Comparison of ENCODE assay signal across 15 cellular contexts in genomic region chr17:54907385-54907784, GRCh38. TPM values are rescaled to one million over a fixed set of nuclear protein-coding genes. Genes with fewer than 3 reads are reported as not detected.
DNase-seq lines count a peak whose midpoint lies in the region; ATAC-seq and TF ChIP-seq lines count a peak whose summit lies in the region.
"Had no signal": no experiment of that assay in that cellular context is flagged by ENCODE, and none has a peak within 500 bp of the region (broad histone marks: within the 10 kb centered on the region; RNA-seq: fewer than 3 reads in every experiment).

No MANE protein-coding gene starts in this region.

- H3K4me3 ChIP-seq in GM23338 (no peak overlapping the region), duodenal mucosa (ENCODE audit: low read depth in 1 of 2, low read length in 2 of 2) (peak overlapping the region; percentile 24 to 46), muscle layer of duodenum (ENCODE audit: low read depth in 1 of 2, low read length in 2 of 2) (no peak overlapping the region), stomach (no peak overlapping the region), PC-3 (ENCODE audit: low read length) (no peak overlapping the region)
- H3K4me3 ChIP-seq: GM12878 had no signal

- H2AFZ ChIP-seq in GM23338 (no peak overlapping the region), PC-3 (ENCODE audit: low read length) (no peak overlapping the region)

- H3K4me1 Mint-ChIP-seq in GM23338 (peaks cover 30% of the 10 kb centered on the region), CD14-positive monocyte (no peaks in the 10 kb centered on the region)

- H3K4me3 Mint-ChIP-seq in GM23338 (no peak overlapping the region), CD14-positive monocyte (no peak overlapping the region)
- H3K4me3 Mint-ChIP-seq: CD8-positive, alpha-beta T cell; H9; IgD-negative memory B cell had no signal

- intact Hi-C loops in stomach (cut with DNase I; ENCODE audit: low total_unique reads) (no loop called here), PC-3 (cut with micrococcal nuclease) (loop anchor here (10.0 kb wide), 1 partner anchor 437 kb away; no protein-coding TSS in a partner anchor), CD14-positive monocyte (cut with micrococcal nuclease) (no loop called here)

- H3K27ac ChIP-seq in GM23338 (ENCODE audit: low read depth) (no peak overlapping the region), duodenal mucosa (ENCODE audit: low read depth, low read length) (peak overlapping the region; percentile 35), muscle layer of duodenum (ENCODE audit: low read length) (peak overlapping the region; percentile 32), stomach (peak overlapping the region in 4 of 5 donors; percentile 1 to 51 (median 22)), PC-3 (ENCODE audit: low read length) (no peak overlapping the region)
- H3K27ac ChIP-seq: C4-2B had no signal

- H3K27me3 Mint-ChIP-seq in GM23338 (ENCODE audit: insufficient read depth, low read depth, poor library complexity): peaks cover 2% of the 10 kb centered on the region
- H3K27me3 Mint-ChIP-seq in CD14-positive monocyte (ENCODE audit: low read depth in 3 of 3): peaks cover 0 to 4% (median 2%) of the 10 kb centered on the region in 3 donors
- H3K27me3 Mint-ChIP-seq: IgD-negative memory B cell had no signal

- DNase-seq in GM23338 (ENCODE audit: low spot score) (no peak), stomach (no peak), PC-3 (no peak), CD14-positive monocyte (ENCODE audit: low spot score) (no peak)
- DNase-seq: BE2C; CD8-positive, alpha-beta T cell; COR-L47; GOT3; H9 had no signal

- no peak for TF ChIP-seq CTCF in GM23338 (conservative IDR thresholded peaks at IDR 0.05; ENCODE audit: low read depth in 2 of 2)
- TF ChIP-seq CTCF in stomach (IDR thresholded peaks at IDR 0.05): no peak
- TF ChIP-seq CTCF in PC-3 (conservative IDR thresholded peaks at IDR 0.05; ENCODE audit: low read depth, low read length): no peak
- no peak for TF ChIP-seq CTCF in CD14-positive monocyte (IDR thresholded peaks at IDR 0.05)

- H3K79me2 ChIP-seq in GM23338 (replicated peaks; ENCODE audit: insufficient read depth): no peaks in the 10 kb centered on the region; the same call in none of the 2 replicates
- H3K79me2 ChIP-seq in PC-3 (ENCODE audit: low read length): peaks cover 39% of the 10 kb centered on the region

- ATAC-seq in GM23338 (no peak), PC-3 (no peak), GM18505 (IDR thresholded peaks at IDR 0.05; ENCODE audit: unreplicated experiment) (no peak)
- ATAC-seq: CD8-positive, alpha-beta T cell; GM12878 had no signal

- H3K36me3 ChIP-seq in GM23338 (ENCODE audit: insufficient read depth) (peaks cover 44% of the 10 kb centered on the region; the same call in 1 of the 2 replicates), duodenal mucosa (ENCODE audit: control insufficient read depth in 1 of 2, insufficient read depth in 2 of 2, low read length in 2 of 2) (peaks cover 0 to 4% of the 10 kb centered on the region in 2 donors), muscle layer of duodenum (ENCODE audit: control insufficient read depth in 1 of 2, insufficient read depth in 2 of 2, low read length in 2 of 2) (no peaks in the 10 kb centered on the region), stomach (peaks cover 0 to 11% (median 4%) of the 10 kb centered on the region in 4 donors), PC-3 (ENCODE audit: low read depth, low read length) (peaks cover 36% of the 10 kb centered on the region)
- H3K36me3 ChIP-seq: BE2C had no signal

- H3K4me1 ChIP-seq in GM23338 (ENCODE audit: insufficient read depth) (peaks cover 19% of the 10 kb centered on the region), duodenal mucosa (ENCODE audit: control insufficient read depth in 1 of 2, insufficient read depth in 2 of 2, low read length in 2 of 2) (peaks cover 8 to 34% of the 10 kb centered on the region in 2 donors), muscle layer of duodenum (ENCODE audit: control insufficient read depth in 1 of 2, insufficient read depth in 2 of 2, low read length in 2 of 2) (no peaks in the 10 kb centered on the region), stomach (peaks cover 7 to 25% (median 10%) of the 10 kb centered on the region in 4 donors), PC-3 (ENCODE audit: insufficient read depth, low read length) (peaks cover 4% of the 10 kb centered on the region; the same call in 1 of the 2 replicates)
- H3K4me1 ChIP-seq: BE2C had no signal

- CTCF ChIA-PET in PC-3 (lab: Charles Lee): no interaction called here

- H3K4me2 ChIP-seq in GM23338: peak overlapping the region; percentile 1; the same call in 1 of the 2 replicates
- no peak overlapping the region for H3K4me2 ChIP-seq in PC-3 (ENCODE audit: low read length)

- TF ChIP-seq POLR2A in stomach (IDR thresholded peaks at IDR 0.05): no peak
- no peak for TF ChIP-seq POLR2A in GM18505 (IDR thresholded peaks at IDR 0.05; ENCODE audit: borderline replicate concordance, extremely low read depth, insufficient read depth, insufficient read length)

- H3F3A ChIP-seq in GM23338 (replicated peaks; ENCODE audit: low read depth): no peaks in the 10 kb centered on the region
- no peaks in the 10 kb centered on the region for H3F3A ChIP-seq in PC-3 (ENCODE audit: low read length, unreplicated experiment)

- H3K9me3 Mint-ChIP-seq in GM23338: no peaks in the 10 kb centered on the region
- H3K9me3 Mint-ChIP-seq in CD14-positive monocyte: peaks cover 0 to 2% (median 0%) of the 10 kb centered on the region in 7 donors
- H3K9me3 Mint-ChIP-seq: CD8-positive, alpha-beta T cell; H9; IgD-negative memory B cell had no signal

- H3K27ac Mint-ChIP-seq in GM23338 (no peak overlapping the region), CD14-positive monocyte (no peak overlapping the region)
- H3K27ac Mint-ChIP-seq: CD8-positive, alpha-beta T cell; IgD-negative memory B cell had no signal

- no peaks in the 10 kb centered on the region for H3K9me2 ChIP-seq in GM23338 (ENCODE audit: insufficient read depth)
- no peaks in the 10 kb centered on the region for H3K9me2 ChIP-seq in PC-3 (replicated peaks; ENCODE audit: low read length)

- WGBS in stomach, 5 donors: 32 to 62% (median 55%) methylated on average over 4 of the region's 4 CpGs

- H3K9me3 ChIP-seq in duodenal mucosa (ENCODE audit: control insufficient read depth in 1 of 2, low read length in 2 of 2): no peaks in the 10 kb centered on the region
- H3K9me3 ChIP-seq in muscle layer of duodenum (ENCODE audit: control insufficient read depth in 1 of 2, low read length in 2 of 2): no peaks in the 10 kb centered on the region
- H3K9me3 ChIP-seq in stomach: no peaks in the 10 kb centered on the region
- no peaks in the 10 kb centered on the region for H3K9me3 ChIP-seq in PC-3 (ENCODE audit: low read length)
- H3K9me3 ChIP-seq: BE2C had no signal

- H4K20me1 ChIP-seq in GM23338 (replicated peaks; ENCODE audit: insufficient read depth) (peaks cover 25% of the 10 kb centered on the region), PC-3 (ENCODE audit: low read length) (peaks cover 5% of the 10 kb centered on the region; the same call in 1 of the 2 replicates)

- peaks cover 29% of the 10 kb centered on the region for H3K36me3 Mint-ChIP-seq in GM23338 (ENCODE audit: low read depth)
- H3K36me3 Mint-ChIP-seq in CD14-positive monocyte: no peaks in the 10 kb centered on the region
- H3K36me3 Mint-ChIP-seq: CD8-positive, alpha-beta T cell had no signal

- BruUV-seq in PC-3 (replicated peaks; lab: Mats Ljungman, UMichigan): no TSS peak

- POLR2A ChIA-PET in PC-3 (lab: Charles Lee; ENCODE audit: unreplicated experiment): no interaction called here

- no peak for TF ChIP-seq EP300 in stomach (IDR thresholded peaks at IDR 0.05)

- H3K9ac ChIP-seq in duodenal mucosa (ENCODE audit: low read depth in 1 of 2, low read length in 2 of 2) (peak overlapping the region in 1 of 2 donors; percentile 44), PC-3 (ENCODE audit: low read length) (no peak overlapping the region)

- no peaks in the 10 kb centered on the region for H3K27me3 ChIP-seq in GM23338 (ENCODE audit: insufficient read depth)
- H3K27me3 ChIP-seq in duodenal mucosa (ENCODE audit: control insufficient read depth in 1 of 2, insufficient read depth in 2 of 2, low read length in 2 of 2): no peaks in the 10 kb centered on the region
- no peaks in the 10 kb centered on the region for H3K27me3 ChIP-seq in muscle layer of duodenum (ENCODE audit: low read depth, low read length)
- H3K27me3 ChIP-seq in stomach: no peaks in the 10 kb centered on the region
- no peaks in the 10 kb centered on the region for H3K27me3 ChIP-seq in PC-3 (ENCODE audit: low read length)
- H3K27me3 ChIP-seq: BE2C had no signal

TF ChIP-seq in GM23338, 12 proteins besides CTCF, POLR2A, EP300 and RAD21 (continues in another document):
- TF ChIP-seq CREB1 (CRISPR knock-in tag; IDR thresholded peaks at IDR 0.05; ENCODE audit: low read depth): no peak
- no peak for TF ChIP-seq EZH2phosphoT487 (IDR thresholded peaks at IDR 0.05; ENCODE audit: unreplicated experiment)
- no peak for TF ChIP-seq JUNB (IDR thresholded peaks at IDR 0.05; ENCODE audit: unreplicated experiment)
- TF ChIP-seq REST (IDR thresholded peaks at IDR 0.05; ENCODE audit: unreplicated experiment): no peak

RNA-seq across cellular contexts. Expression of gene TOM1L1, which starts 6.7 kb away (rescaled TPM):
- total RNA-seq in GM23338 (2014; rRNA removed; shearing (Covaris generic)): 58.0 and 68.0 TPM in 2 replicates
- polyA plus RNA-seq in GM23338 (2016; fragmentation: Nextera tagmentation; extraction: Ambion mirVana) (39.4 and 46.8 TPM in 2 replicates), stomach (10 to 100 TPM; 21.4 to 64.2 (median 45.2) TPM), CD14-positive monocyte (not detected)
- total RNA-seq in stomach (100 to 1,000 TPM in 1 of 5 donors, 10 to 100 TPM in 4; 19.4 to 134 (median 50.0) TPM), PC-3 (2014; rRNA removed) (35.4 and 48.1 TPM in 2 replicates)
- total RNA-seq: CD8-positive, alpha-beta T cell had no signal
- polyA plus RNA-seq: IgD-negative memory B cell had no signal

Comparison
In these comparisons a context has a peak if more than half of its experiments do, and no peak if none do; other contexts are left out.
1. H3K27ac ChIP-seq: peak in duodenal mucosa (single experiment), muscle layer of duodenum (single experiment) and stomach (4 of 5); none in GM23338 (single experiment) and PC-3 (single experiment).
2. H3K4me3 ChIP-seq: peak in duodenal mucosa (2 of 2); none in GM23338 (single experiment), muscle layer of duodenum (0 of 2), stomach (0 of 4) and PC-3 (single experiment).